In genomic region chr1:91404151-91405012, GRCh38 we compare ENCODE assay signal across 8 cellular contexts. TPM values are rescaled to one million over a fixed set of nuclear protein-coding genes. Genes with fewer than 3 reads are reported as not detected.
DNase-seq lines count a peak whose midpoint lies in the region; ATAC-seq and TF ChIP-seq lines count a peak whose summit lies in the region.

Gene HFM1 (minus strand): TSS chr1:91404837. CDS start chr1:91401082, 3,755 bp downstream.

- no peak within 1 kb of the TSS for H3K27ac Mint-ChIP-seq in activated T-helper 2 cell treated with anti-CD3 and anti-CD28 coated beads, Interferon-gamma antibody, Interleukin-2, Interleukin-4, amounts not matched to agents 10 μg/mL and 5 μg/mL and 100 μg/mL, durations not matched to agents 14 hours and 24 hours and 36 hours
- peak within 1 kb of the TSS; percentile 96 for H3K27ac Mint-ChIP-seq in neural progenitor cell

- H3K27me3 ChIP-seq in neural progenitor cell = no peaks in the 10 kb centered on the region

- H3K4me1 Mint-ChIP-seq in activated T-helper 2 cell treated with anti-CD3 and anti-CD28 coated beads, Interferon-gamma antibody, Interleukin-2, Interleukin-4, amounts not matched to agents 10 μg/mL and 5 μg/mL and 100 μg/mL, durations not matched to agents 14 hours and 24 hours and 36 hours (ENCODE audit: low read depth) = peaks cover 2% of the 10 kb centered on the region
- peaks cover 16% of the 10 kb centered on the region for H3K4me1 Mint-ChIP-seq in neural progenitor cell

- DNase-seq in COLO829 (ENCODE audit: low spot score) = peak; percentile 15
- peak; percentile 90 for DNase-seq in NCI-H82 treated with DMSO at 0.1 percent for 48 hours (lab: John Stamatoyannopoulos, UW; ENCODE audit: unreplicated experiment)
- DNase-seq in activated T-helper 2 cell treated with anti-CD3 and anti-CD28 coated beads, Interferon-gamma antibody, Interleukin-2, Interleukin-4, amounts not matched to agents 10 μg/mL and 5 μg/mL and 100 μg/mL, durations not matched to agents 14 hours and 24 hours and 36 hours (ENCODE audit: low spot score) = peak; percentile 24
- peak; percentile 69 for DNase-seq in foreskin melanocyte
- peak; percentile 94 for DNase-seq in neural progenitor cell (ENCODE audit: low spot score)
- DNase-seq in superior temporal gyrus (ENCODE audit: extremely low spot score) = peak; percentile 64

- TF ChIP-seq CTCF in neural progenitor cell (IDR thresholded peaks at IDR 0.05) = peak; percentile 24

- H2AFZ ChIP-seq in neural progenitor cell (replicated peaks) = peak within 1 kb of the TSS; percentile 81

- H3K4me3 Mint-ChIP-seq in activated T-helper 2 cell treated with anti-CD3 and anti-CD28 coated beads, Interferon-gamma antibody, Interleukin-2, Interleukin-4, amounts not matched to agents 10 μg/mL and 5 μg/mL and 100 μg/mL, durations not matched to agents 14 hours and 24 hours and 36 hours (ENCODE audit: low read depth) = peak within 1 kb of the TSS; percentile 57
- H3K4me3 Mint-ChIP-seq in neural progenitor cell = peak within 1 kb of the TSS; percentile 91

- no peaks in the 10 kb centered on the region for H3K36me3 Mint-ChIP-seq in activated T-helper 2 cell treated with anti-CD3 and anti-CD28 coated beads, Interferon-gamma antibody, Interleukin-2, Interleukin-4, amounts not matched to agents 10 μg/mL and 5 μg/mL and 100 μg/mL, durations not matched to agents 14 hours and 24 hours and 36 hours (ENCODE audit: low read depth)
- peaks cover 2% of the 10 kb centered on the region for H3K36me3 Mint-ChIP-seq in neural progenitor cell

- no peaks in the 10 kb centered on the region for H3K9me3 Mint-ChIP-seq in activated T-helper 2 cell treated with anti-CD3 and anti-CD28 coated beads, Interferon-gamma antibody, Interleukin-2, Interleukin-4, amounts not matched to agents 10 μg/mL and 5 μg/mL and 100 μg/mL, durations not matched to agents 14 hours and 24 hours and 36 hours
- H3K9me3 Mint-ChIP-seq in neural progenitor cell = no peaks in the 10 kb centered on the region

- H3K9me3 ChIP-seq in neural progenitor cell (ENCODE audit: low read depth) = no peaks in the 10 kb centered on the region

- H3K79me2 ChIP-seq in neural progenitor cell (ENCODE audit: low read depth) = peaks cover 22% of the 10 kb centered on the region

- intact Hi-C loops in activated T-helper 2 cell treated with anti-CD3 and anti-CD28 coated beads, Interferon-gamma antibody, Interleukin-2, Interleukin-4, amounts not matched to agents 10 μg/mL and 5 μg/mL and 100 μg/mL, durations not matched to agents 14 hours and 24 hours and 36 hours (cut with micrococcal nuclease) = loop anchor here (5.0 kb wide), 2 partner anchors 122 to 523 kb away; no protein-coding TSS in a partner anchor

- ATAC-seq in GM19438 (IDR thresholded peaks at IDR 0.05; ENCODE audit: low read depth, unreplicated experiment) (peak; percentile 99), HG03520 (IDR thresholded peaks at IDR 0.05; ENCODE audit: unreplicated experiment) (peak; percentile 88)

- no peaks in the 10 kb centered on the region for H3K36me3 ChIP-seq in neural progenitor cell

- H3K4me2 ChIP-seq in neural progenitor cell = peak within 1 kb of the TSS; percentile 77

- peaks cover 15% of the 10 kb centered on the region for H3K4me1 ChIP-seq in neural progenitor cell

- peak within 1 kb of the TSS; percentile 75 for H3K4me3 ChIP-seq in neural progenitor cell

- peaks cover 62% of the 10 kb centered on the region for H3K27me3 Mint-ChIP-seq in activated T-helper 2 cell treated with anti-CD3 and anti-CD28 coated beads, Interferon-gamma antibody, Interleukin-2, Interleukin-4, amounts not matched to agents 10 μg/mL and 5 μg/mL and 100 μg/mL, durations not matched to agents 14 hours and 24 hours and 36 hours (ENCODE audit: low read depth)
- peaks cover 6% of the 10 kb centered on the region for H3K27me3 Mint-ChIP-seq in neural progenitor cell (ENCODE audit: insufficient read depth, low read depth)

- H4K20me1 ChIP-seq in neural progenitor cell (ENCODE audit: low read depth) = no peaks in the 10 kb centered on the region

- H3K9ac ChIP-seq in neural progenitor cell = peak within 1 kb of the TSS; percentile 59

- H3K27ac ChIP-seq in neural progenitor cell = peak within 1 kb of the TSS; percentile 84

- H3F3A ChIP-seq in neural progenitor cell (ENCODE audit: low read depth) = peaks cover 6% of the 10 kb centered on the region

RNA-seq across cellular contexts. Expression of gene HFM1, which starts in this region (rescaled TPM):
- total RNA-seq in activated T-helper 2 cell treated with anti-CD3 and anti-CD28 coated beads, Interferon-gamma antibody, Interleukin-2, Interleukin-4, amounts not matched to agents 10 μg/mL and 5 μg/mL and 100 μg/mL, durations not matched to agents 14 hours and 24 hours and 36 hours = not detected in 2 replicates
- total RNA-seq in neural progenitor cell (ENCODE audit: low replicate concordance) = 15.1 and 36.3 TPM in 2 replicates

Comparison
In these comparisons a context has a peak if more than half of its experiments do, and no peak if none do; other contexts are left out.
1. Peak in every context shown above with its lines: DNase-seq, ATAC-seq, H3K4me3 ChIP-seq and H3K27ac ChIP-seq.
2. RNA of gene HFM1 (total RNA-seq): 15.1 to 36.3 TPM in neural progenitor cell; not detected in activated T-helper 2 cell treated with anti-CD3 and anti-CD28 coated beads, Interferon-gamma antibody, Interleukin-2, Interleukin-4, amounts not matched to agents 10 μg/mL and 5 μg/mL and 100 μg/mL, durations not matched to agents 14 hours and 24 hours and 36 hours; every median in the first group is over 10 times any median in the second.
3. Peak in DNase-seq in activated T-helper 2 cell treated with anti-CD3 and anti-CD28 coated beads, Interferon-gamma antibody, Interleukin-2, Interleukin-4, amounts not matched to agents 10 μg/mL and 5 μg/mL and 100 μg/mL, durations not matched to agents 14 hours and 24 hours and 36 hours; RNA of the gene not detected or under 1 TPM.
4. DNase-seq: peak in every context shown above with its lines; median percentile 94 in neural progenitor cell; 90 in NCI-H82 treated with DMSO at 0.1 percent for 48 hours; 69 in foreskin melanocyte; 64 in superior temporal gyrus; 24 in activated T-helper 2 cell treated with anti-CD3 and anti-CD28 coated beads, Interferon-gamma antibody, Interleukin-2, Interleukin-4, amounts not matched to agents 10 μg/mL and 5 μg/mL and 100 μg/mL, durations not matched to agents 14 hours and 24 hours and 36 hours; 15 in COLO829.